18 cellular contexts compared by ENCODE assay signal in genomic region chr4:100206850-100207249, GRCh38.
"Had no signal": no experiment of that assay in that cellular context is flagged by ENCODE, and none has a peak within 500 bp of the region (broad histone marks: within the 10 kb centered on the region; RNA-seq: fewer than 3 reads in every experiment).

No MANE protein-coding gene starts in this region.

- H3K4me3 Mint-ChIP-seq: activated CD4-positive, alpha-beta memory T cell treated with anti-CD3 and anti-CD28 coated beads, Interleukin-2, amount 10 ng/mL, durations not matched to agents 7 days and 5 days; activated CD4-positive, alpha-beta T cell treated with anti-CD3 and anti-CD28 coated beads for 36 hours; activated naive CD8-positive, alpha-beta T cell; activated T-cell treated with anti-CD3 and anti-CD28 coated beads, Interleukin-2, amount 50 U/mL, for 72 hours; nephron had no signal

- H3K36me3 Mint-ChIP-seq: activated naive CD8-positive, alpha-beta T cell had no signal

- H3K27ac Mint-ChIP-seq: activated CD4-positive, alpha-beta memory T cell treated with anti-CD3 and anti-CD28 coated beads, Interleukin-2, amount 10 ng/mL, durations not matched to agents 7 days and 5 days; activated CD4-positive, alpha-beta T cell treated with anti-CD3 and anti-CD28 coated beads for 36 hours; activated naive CD8-positive, alpha-beta T cell; nephron had no signal

- H3K9me3 Mint-ChIP-seq: activated CD4-positive, alpha-beta memory T cell treated with anti-CD3 and anti-CD28 coated beads, Interleukin-2, amount 10 ng/mL, durations not matched to agents 7 days and 5 days; activated T-cell treated with anti-CD3 and anti-CD28 coated beads, Interleukin-2, amount 50 U/mL, for 72 hours; nephron had no signal

- H3K4me1 Mint-ChIP-seq: nephron had no signal

- DNase-seq: activated CD4-positive, alpha-beta memory T cell treated with anti-CD3 and anti-CD28 coated beads, Interleukin-2, amount 10 ng/mL, durations not matched to agents 7 days and 5 days; activated CD4-positive, alpha-beta T cell treated with anti-CD3 and anti-CD28 coated beads for 36 hours; activated CD8-positive, alpha-beta memory T cell treated with anti-CD3 and anti-CD28 coated beads, Interleukin-2, amount 50 U/mL, for 48 hours; activated gamma-delta T cell treated with Interleukin-2 at 50 U/mL for 16 hours; activated T-cell treated with anti-CD3 and anti-CD28 coated beads, Interleukin-2, amount 50 U/mL, for 72 hours; amygdala; body of pancreas; caudate nucleus; glutamatergic neuron; left colon; lower lobe of right lung; nucleus accumbens; stimulated activated CD4-positive, alpha-beta T cell treated with anti-CD3 and anti-CD28 coated beads, Interleukin-15, amount 100 ng/mL, for 24 hours; stimulated activated CD4-positive, alpha-beta T cell treated with anti-CD3 and anti-CD28 coated beads, Interleukin-4, amount 100 ng/mL, for 24 hours; stimulated activated naive CD8-positive, alpha-beta T cell treated with anti-CD3 and anti-CD28 coated beads, Interleukin-15, Interleukin-2, amounts not matched to agents 100 U/mL and 50 U/mL, for 24 hours; transverse colon had no signal

- ATAC-seq: activated CD4-positive, alpha-beta T cell treated with anti-CD3 and anti-CD28 coated beads for 36 hours; body of pancreas; left colon; lower lobe of right lung; stimulated activated naive CD8-positive, alpha-beta T cell treated with anti-CD3 and anti-CD28 coated beads, Interleukin-15, Interleukin-2, amounts not matched to agents 100 U/mL and 50 U/mL, for 24 hours had no signal
